ENCODE assay signal across 17 cellular contexts in the genomic region with DNA sequence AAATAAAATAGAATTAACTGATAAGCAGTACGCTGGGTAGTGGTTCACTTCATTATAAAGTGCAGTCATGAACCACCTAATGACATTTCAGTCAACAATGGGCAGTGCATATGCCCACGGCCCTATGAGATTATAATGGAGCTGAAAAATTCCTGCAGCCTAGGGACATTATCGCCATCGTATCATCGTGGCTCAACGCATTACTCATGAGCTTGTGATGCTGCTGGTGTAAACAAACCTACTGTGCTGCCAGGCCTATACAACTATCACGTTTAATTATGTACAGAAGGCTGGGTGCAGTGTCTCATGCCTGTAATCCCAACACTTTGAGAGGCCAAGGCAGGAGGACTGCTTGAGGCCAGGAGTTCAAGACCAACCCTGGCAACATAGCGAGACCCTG.
"Had no signal": no experiment of that assay in that cellular context is flagged by ENCODE, and none has a peak within 500 bp of the region (broad histone marks: within the 10 kb centered on the region; RNA-seq: fewer than 3 reads in every experiment).

No MANE protein-coding gene starts in this region.

- DNase-seq: activated CD4-positive, alpha-beta memory T cell treated with anti-CD3 and anti-CD28 coated beads for 36 hours; activated CD8-positive, alpha-beta memory T cell treated with anti-CD3 and anti-CD28 coated beads, Interleukin-2, amount 10 ng/mL, durations not matched to agents 7 days and 5 days; activated naive CD4-positive, alpha-beta T cell treated with anti-CD3 and anti-CD28 coated beads, Interleukin-2, amount 10 ng/mL, durations not matched to agents 7 days and 5 days; activated T-cell treated with anti-CD3 and anti-CD28 coated beads, Interleukin-2, amount 50 U/mL, for 24 hours; adrenal gland; caudate nucleus; colonic mucosa; effector CD4-positive, alpha-beta T cell; gastrocnemius medialis; heart left ventricle; left colon; lower lobe of right lung; right lobe of liver; upper lobe of right lung; WERI-Rb-1 had no signal

- H3K4me3 ChIP-seq: adrenal gland, colonic mucosa, gastrocnemius medialis, heart left ventricle, lower lobe of right lung, right lobe of liver, upper lobe of right lung had no signal

- H3K4me1 ChIP-seq: adrenal gland, colonic mucosa, gastrocnemius medialis, lower lobe of right lung, right lobe of liver, upper lobe of right lung had no signal

- H3K4me1 Mint-ChIP-seq: mesothelial cell of epicardium had no signal

- ATAC-seq: activated CD8-positive, alpha-beta memory T cell treated with anti-CD3 and anti-CD28 coated beads, Interleukin-2, amount 10 ng/mL, durations not matched to agents 7 days and 5 days; gastrocnemius medialis; heart left ventricle; left colon; lower lobe of right lung; right lobe of liver; upper lobe of right lung had no signal

- H3K36me3 ChIP-seq: adrenal gland, colonic mucosa, gastrocnemius medialis, lower lobe of right lung, right lobe of liver, upper lobe of right lung, WERI-Rb-1 had no signal

- H3K27me3 ChIP-seq: adrenal gland, colonic mucosa, gastrocnemius medialis, right lobe of liver, upper lobe of right lung had no signal

- H3K27ac Mint-ChIP-seq: activated CD4-positive, alpha-beta memory T cell treated with anti-CD3 and anti-CD28 coated beads for 36 hours; activated CD8-positive, alpha-beta memory T cell treated with anti-CD3 and anti-CD28 coated beads, Interleukin-2, amount 10 ng/mL, durations not matched to agents 7 days and 5 days; activated naive CD4-positive, alpha-beta T cell treated with anti-CD3 and anti-CD28 coated beads, Interleukin-2, amount 10 ng/mL, durations not matched to agents 7 days and 5 days; activated T-cell treated with anti-CD3 and anti-CD28 coated beads, Interleukin-2, amount 50 U/mL, for 24 hours; mesothelial cell of epicardium; stimulated activated naive CD8-positive, alpha-beta T cell treated with anti-CD3 and anti-CD28 coated beads, Interleukin-15, Interleukin-2, amounts not matched to agents 100 ng/mL and 50 ng/mL, for 24 hours had no signal

- H3K36me3 Mint-ChIP-seq: activated CD4-positive, alpha-beta memory T cell treated with anti-CD3 and anti-CD28 coated beads for 36 hours; activated CD8-positive, alpha-beta memory T cell treated with anti-CD3 and anti-CD28 coated beads, Interleukin-2, amount 10 ng/mL, durations not matched to agents 7 days and 5 days; activated naive CD4-positive, alpha-beta T cell treated with anti-CD3 and anti-CD28 coated beads, Interleukin-2, amount 10 ng/mL, durations not matched to agents 7 days and 5 days; mesothelial cell of epicardium had no signal

- H3K27ac ChIP-seq: adrenal gland, colonic mucosa, gastrocnemius medialis, heart left ventricle, lower lobe of right lung, right lobe of liver, upper lobe of right lung, WERI-Rb-1 had no signal

- H3K4me3 Mint-ChIP-seq: activated CD4-positive, alpha-beta memory T cell treated with anti-CD3 and anti-CD28 coated beads for 36 hours; activated CD8-positive, alpha-beta memory T cell treated with anti-CD3 and anti-CD28 coated beads, Interleukin-2, amount 10 ng/mL, durations not matched to agents 7 days and 5 days; activated naive CD4-positive, alpha-beta T cell treated with anti-CD3 and anti-CD28 coated beads, Interleukin-2, amount 10 ng/mL, durations not matched to agents 7 days and 5 days; activated T-cell treated with anti-CD3 and anti-CD28 coated beads, Interleukin-2, amount 50 U/mL, for 24 hours; mesothelial cell of epicardium; stimulated activated naive CD8-positive, alpha-beta T cell treated with anti-CD3 and anti-CD28 coated beads, Interleukin-15, Interleukin-2, amounts not matched to agents 100 ng/mL and 50 ng/mL, for 24 hours had no signal

- H3K9me3 ChIP-seq: adrenal gland, colonic mucosa, gastrocnemius medialis, heart left ventricle, lower lobe of right lung, right lobe of liver, upper lobe of right lung had no signal

- H3K9me3 Mint-ChIP-seq: activated CD4-positive, alpha-beta memory T cell treated with anti-CD3 and anti-CD28 coated beads for 36 hours; activated T-cell treated with anti-CD3 and anti-CD28 coated beads, Interleukin-2, amount 50 U/mL, for 24 hours; stimulated activated naive CD8-positive, alpha-beta T cell treated with anti-CD3 and anti-CD28 coated beads, Interleukin-15, Interleukin-2, amounts not matched to agents 100 ng/mL and 50 ng/mL, for 24 hours had no signal

- H3K27me3 Mint-ChIP-seq: activated CD4-positive, alpha-beta memory T cell treated with anti-CD3 and anti-CD28 coated beads for 36 hours; activated T-cell treated with anti-CD3 and anti-CD28 coated beads, Interleukin-2, amount 50 U/mL, for 24 hours had no signal
